8 cellular contexts compared by ENCODE assay signal in the genomic region with DNA sequence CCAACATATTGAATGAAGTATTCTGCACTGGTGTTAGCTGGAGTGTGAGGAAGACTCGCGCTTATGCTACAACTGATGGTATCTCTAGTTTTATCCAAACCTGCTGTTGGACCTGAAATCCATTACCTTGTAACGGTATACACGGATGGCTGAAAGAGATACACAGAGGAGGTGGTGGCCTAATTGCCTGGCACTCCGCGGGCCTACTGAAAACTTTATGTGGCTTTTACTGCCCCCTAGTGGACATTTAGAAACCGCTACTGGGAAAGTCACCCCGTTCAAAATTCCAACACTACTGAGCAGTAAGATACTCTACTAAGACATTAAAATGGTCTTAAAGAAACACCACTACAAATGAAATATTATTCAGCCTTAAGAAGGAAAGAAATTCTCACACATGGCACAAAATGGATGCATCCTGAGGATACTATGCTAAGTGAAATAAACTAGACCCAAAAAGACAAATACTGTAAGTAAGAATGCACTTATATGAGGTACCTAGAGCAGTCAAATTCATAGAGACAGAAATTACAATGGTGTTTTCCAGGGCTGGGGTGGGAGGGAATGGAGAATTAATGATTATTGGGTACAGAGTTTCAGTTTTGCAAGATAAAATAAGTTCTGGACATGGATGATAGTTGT.
DNase-seq lines count a peak whose midpoint lies in the region; ATAC-seq, FAIRE-seq and TF ChIP-seq lines count a peak whose summit lies in the region.

No MANE protein-coding gene starts in this region.

- H3K9me3 Mint-ChIP-seq in activated CD4-positive, alpha-beta T cell treated with anti-CD3 and anti-CD28 coated beads, Interleukin-2, amount 10 ng/mL, durations not matched to agents 24 days and 14 days, result no peaks in the 10 kb centered on the region

- no peak for TF ChIP-seq POLR2A in H54 (IDR thresholded peaks at IDR 0.05; ENCODE audit: low read depth, low read length)

- H3K36me3 Mint-ChIP-seq in activated CD4-positive, alpha-beta T cell treated with anti-CD3 and anti-CD28 coated beads, Interleukin-2, amount 10 ng/mL, durations not matched to agents 24 days and 14 days (ENCODE audit: low read depth), result no peaks in the 10 kb centered on the region

- no peak overlapping the region for H3K4me3 Mint-ChIP-seq in activated CD4-positive, alpha-beta T cell treated with anti-CD3 and anti-CD28 coated beads, Interleukin-2, amount 10 ng/mL, durations not matched to agents 24 days and 14 days

- intact Hi-C loops in activated CD4-positive, alpha-beta T cell treated with anti-CD3 and anti-CD28 coated beads, Interleukin-2, amount 10 ng/mL, durations not matched to agents 24 days and 14 days (cut with micrococcal nuclease), result loop anchor here (1.0 to 10.0 kb wide), 4 partner anchors 62 to 446 kb away; no protein-coding TSS in a partner anchor

- no peak overlapping the region for H3K27ac Mint-ChIP-seq in activated CD4-positive, alpha-beta T cell treated with anti-CD3 and anti-CD28 coated beads, Interleukin-2, amount 10 ng/mL, durations not matched to agents 24 days and 14 days

- peak; percentile 59 for ATAC-seq in stimulated activated naive CD8-positive, alpha-beta T cell treated with anti-CD3 and anti-CD28 coated beads, Interleukin-15, Interleukin-2, amounts not matched to agents 100 U/mL and 50 U/mL, for 24 hours
- ATAC-seq in HG02840 (IDR thresholded peaks at IDR 0.05; ENCODE audit: low FRiP score, unreplicated experiment), result no peak

- H3K4me1 Mint-ChIP-seq in activated CD4-positive, alpha-beta T cell treated with anti-CD3 and anti-CD28 coated beads, Interleukin-2, amount 10 ng/mL, durations not matched to agents 24 days and 14 days, result no peaks in the 10 kb centered on the region

- DNase-seq in COLO829 (ENCODE audit: low spot score) (peak; percentile 86), H54 (ENCODE audit: insufficient read length, low spot score) (peak; percentile 74), NCI-H2196 treated with DMSO at 0.1 percent for 48 hours (lab: John Stamatoyannopoulos, UW; ENCODE audit: unreplicated experiment) (peak; percentile 76), midbrain (lab: John Stamatoyannopoulos, UW) (peak; percentile 91)
- peak; percentile 83 for DNase-seq in activated CD4-positive, alpha-beta T cell treated with anti-CD3 and anti-CD28 coated beads, Interleukin-2, amount 10 ng/mL, durations not matched to agents 24 days and 14 days
- peak; percentile 28 for DNase-seq in stimulated activated naive CD8-positive, alpha-beta T cell treated with anti-CD3 and anti-CD28 coated beads, Interleukin-15, Interleukin-2, amounts not matched to agents 100 U/mL and 50 U/mL, for 24 hours

- no peaks in the 10 kb centered on the region for H3K27me3 Mint-ChIP-seq in activated CD4-positive, alpha-beta T cell treated with anti-CD3 and anti-CD28 coated beads, Interleukin-2, amount 10 ng/mL, durations not matched to agents 24 days and 14 days

- FAIRE-seq in H54 (lab: Jason Lieb, UNC) (peak; percentile 81), endometrium (lab: Jason Lieb, UNC) (peak; percentile 53)

Comparison
In these comparisons a context has a peak if more than half of its experiments do, and no peak if none do; other contexts are left out.
1. DNase-seq: peak in every context shown above with its lines; median percentile 91 in midbrain; 86 in COLO829; 83 in activated CD4-positive, alpha-beta T cell treated with anti-CD3 and anti-CD28 coated beads, Interleukin-2, amount 10 ng/mL, durations not matched to agents 24 days and 14 days; 76 in NCI-H2196 treated with DMSO at 0.1 percent for 48 hours; 74 in H54; 28 in stimulated activated naive CD8-positive, alpha-beta T cell treated with anti-CD3 and anti-CD28 coated beads, Interleukin-15, Interleukin-2, amounts not matched to agents 100 U/mL and 50 U/mL, for 24 hours.